10 cellular contexts compared by ENCODE assay signal in the genomic region with DNA sequence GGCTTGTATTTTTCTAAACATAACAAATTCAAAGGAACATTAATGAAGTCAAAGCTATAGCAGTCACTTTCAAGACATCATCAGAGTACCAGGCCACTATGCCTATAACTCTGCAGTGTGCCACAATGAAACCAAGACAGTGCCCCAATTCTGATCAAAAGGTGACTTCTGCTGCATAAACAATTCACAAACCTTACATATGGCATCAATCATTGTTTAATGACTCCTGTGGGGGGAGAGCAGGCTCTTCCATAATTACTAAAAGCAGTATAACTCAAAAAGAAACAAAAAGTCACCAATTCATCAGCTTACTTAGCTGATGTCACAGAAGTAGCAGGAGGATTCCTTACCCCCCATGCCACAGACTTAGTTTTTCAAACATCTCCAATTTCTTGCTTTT. TPM values are rescaled to one million over a fixed set of nuclear protein-coding genes. Genes with fewer than 3 reads are reported as not detected.
DNase-seq lines count a peak whose midpoint lies in the region; ATAC-seq and TF ChIP-seq lines count a peak whose summit lies in the region.
"Had no signal": no experiment of that assay in that cellular context is flagged by ENCODE, and none has a peak within 500 bp of the region (broad histone marks: within the 10 kb centered on the region; RNA-seq: fewer than 3 reads in every experiment).

No MANE protein-coding gene starts in this region.

- H3K36me3 ChIP-seq in right atrium auricular region (no peaks in the 10 kb centered on the region), body of pancreas (replicated peaks in 1 of 2; ENCODE audit: insufficient read depth in 1 of 2, low read depth in 2 of 2) (no peaks in the 10 kb centered on the region)

- H3K4me3 ChIP-seq in right atrium auricular region, result no peak overlapping the region
- H3K4me3 ChIP-seq in body of pancreas, result no peak overlapping the region

- H3K4me1 Mint-ChIP-seq in nephron (peaks cover 24% of the 10 kb centered on the region), endothelial cell (ENCODE audit: unreplicated experiment) (peaks cover 16% of the 10 kb centered on the region)

- no peaks in the 10 kb centered on the region for H3K27me3 ChIP-seq in right atrium auricular region
- H3K27me3 ChIP-seq in body of pancreas, result no peaks in the 10 kb centered on the region

- peaks cover 43% of the 10 kb centered on the region for H3K36me3 Mint-ChIP-seq in nephron (ENCODE audit: low read depth)
- H3K36me3 Mint-ChIP-seq in endothelial cell (ENCODE audit: low read depth, unreplicated experiment), result peaks cover 21% of the 10 kb centered on the region

- TF ChIP-seq CTCF in right atrium auricular region (IDR thresholded peaks at IDR 0.05) (no peak), body of pancreas (IDR thresholded peaks at IDR 0.05) (no peak), nephron (IDR thresholded peaks at IDR 0.05; ENCODE audit: unreplicated experiment in 3 of 3) (no peak), endothelial cell (IDR thresholded peaks at IDR 0.05; ENCODE audit: unreplicated experiment) (no peak)

- ATAC-seq in left ventricle myocardium superior, result no peak
- ATAC-seq in body of pancreas, result no peak
- no peak for ATAC-seq in HG03442 (IDR thresholded peaks at IDR 0.05; ENCODE audit: unreplicated experiment)
- ATAC-seq: HCT116 had no signal

- H3K27ac Mint-ChIP-seq in nephron (peak overlapping the region; percentile 30 to 91 (median 74)), endothelial cell (ENCODE audit: unreplicated experiment) (no peak overlapping the region)

- intact Hi-C loops in left ventricle myocardium superior (cut with micrococcal nuclease), result loop anchor here (10.0 kb wide), 1 partner anchor 67 kb away; no protein-coding TSS in a partner anchor
- intact Hi-C loops in body of pancreas (cut with DNase I), result no loop called here

- H3K27me3 Mint-ChIP-seq in nephron (ENCODE audit: low read depth), result no peaks in the 10 kb centered on the region
- H3K27me3 Mint-ChIP-seq in endothelial cell (ENCODE audit: unreplicated experiment), result peaks cover 2% of the 10 kb centered on the region

- H3K4me1 ChIP-seq in right atrium auricular region, result peaks cover 0 to 43% of the 10 kb centered on the region in 2 donors
- peaks cover 23% of the 10 kb centered on the region for H3K4me1 ChIP-seq in body of pancreas

- DNase-seq in right atrium auricular region (ENCODE audit: low spot score) (no peak), left ventricle myocardium superior (no peak), body of pancreas (no peak), occipital lobe (lab: John Stamatoyannopoulos, UW) (no peak), endothelial cell (ENCODE audit: low spot score) (no peak), NCI-H1092 treated with DMSO at 0.1 percent for 48 hours (lab: John Stamatoyannopoulos, UW) (no peak)
- DNase-seq: SHP77 had no signal

- H3K9me3 ChIP-seq in right atrium auricular region (no peaks in the 10 kb centered on the region), body of pancreas (no peaks in the 10 kb centered on the region)

- H3K4me3 Mint-ChIP-seq in nephron (no peak overlapping the region), endothelial cell (ENCODE audit: unreplicated experiment) (no peak overlapping the region)

- TF ChIP-seq POLR2A in body of pancreas (IDR thresholded peaks at IDR 0.05), result no peak

- H3K9me3 Mint-ChIP-seq in nephron (peaks cover 9% of the 10 kb centered on the region), endothelial cell (ENCODE audit: unreplicated experiment) (no peaks in the 10 kb centered on the region)

- H3K27ac ChIP-seq in right atrium auricular region, result peak overlapping the region; percentile 68 to 82
- peak overlapping the region in 3 of 4 donors; percentile 19 to 47 (median 47) for H3K27ac ChIP-seq in body of pancreas

RNA-seq across cellular contexts. Expression of a gene that starts 15.5 kb away (rescaled TPM):
- 10 to 100 TPM; 15.5 to 19.0 TPM for total RNA-seq in right atrium auricular region
- total RNA-seq in left ventricle myocardium superior, result 10.6 TPM
- total RNA-seq in body of pancreas, result 10 to 100 TPM; 10.9 to 35.3 TPM
- total RNA-seq in occipital lobe, result 39.9 TPM
- total RNA-seq in endothelial cell (ENCODE audit: unreplicated experiment), result 26.1 TPM
